Comparison of ENCODE assay signal across 11 cellular contexts in genomic region chr1:167927075-167927754, GRCh38. TPM values are rescaled to one million over a fixed set of nuclear protein-coding genes. Genes with fewer than 3 reads are reported as not detected.
A peak's percentile ranks its signal among the peaks of the same experiment; 100 is the strongest.
DNase-seq lines count a peak whose midpoint lies in the region; ATAC-seq and TF ChIP-seq lines count a peak whose summit lies in the region.
"Had no signal": no experiment of that assay in that cellular context is flagged by ENCODE, and none has a peak within 500 bp of the region (broad histone marks: within the 10 kb centered on the region; RNA-seq: fewer than 3 reads in every experiment).

No MANE protein-coding gene starts in this region.

- TF ChIP-seq CTCF in glutamatergic neuron (IDR thresholded peaks at IDR 0.05; ENCODE audit: partially characterized antibody, unreplicated experiment) (no peak), endothelial cell (IDR thresholded peaks at IDR 0.05; ENCODE audit: unreplicated experiment) (no peak)

- ATAC-seq in GM19395 (IDR thresholded peaks at IDR 0.05; ENCODE audit: unreplicated experiment) (peak; percentile 54), HG03175 (IDR thresholded peaks at IDR 0.05; ENCODE audit: unreplicated experiment) (peak; percentile 60)

- peak overlapping the region; percentile 70 for H3K27ac Mint-ChIP-seq in glutamatergic neuron (ENCODE audit: unreplicated experiment)
- H3K27ac Mint-ChIP-seq in endothelial cell (ENCODE audit: unreplicated experiment) = no peak overlapping the region
- H3K27ac Mint-ChIP-seq: naive B cell had no signal

- H3K9me3 Mint-ChIP-seq in glutamatergic neuron (ENCODE audit: unreplicated experiment) (no peaks in the 10 kb centered on the region), endothelial cell (ENCODE audit: unreplicated experiment) (no peaks in the 10 kb centered on the region)
- H3K9me3 Mint-ChIP-seq: naive B cell had no signal

- peaks cover 16% of the 10 kb centered on the region for H3K4me1 Mint-ChIP-seq in glutamatergic neuron (ENCODE audit: low read depth, unreplicated experiment)
- no peaks in the 10 kb centered on the region for H3K4me1 Mint-ChIP-seq in endothelial cell (ENCODE audit: unreplicated experiment)

- DNase-seq in glutamatergic neuron = no peak
- DNase-seq in endothelial cell (ENCODE audit: low spot score) = no peak
- DNase-seq in SJCRH30 = no peak
- DNase-seq in SK-N-DZ (ENCODE audit: low spot score) = no peak
- DNase-seq in CD1c-positive myeloid dendritic cell (ENCODE audit: extremely low spot score) = no peak
- DNase-seq: activated CD4-positive, CD25-positive, alpha-beta regulatory T cell treated with anti-CD3 and anti-CD28 coated beads, Interleukin-2, amount 50 U/mL, for 72 hours; GM23248; naive B cell; NCI-H524 had no signal

- 0 out of 2 replicates have a peak, but pooled peaks cover 3% of the 10 kb centered on the region for H3K36me3 ChIP-seq in SJCRH30

- H3K4me1 ChIP-seq in SJCRH30 = no peaks in the 10 kb centered on the region

- H3K27me3 Mint-ChIP-seq in glutamatergic neuron (ENCODE audit: unreplicated experiment) (no peaks in the 10 kb centered on the region), endothelial cell (ENCODE audit: unreplicated experiment) (no peaks in the 10 kb centered on the region)
- H3K27me3 Mint-ChIP-seq: naive B cell had no signal

- H3K27ac ChIP-seq in SJCRH30 = no peak overlapping the region
- H3K27ac ChIP-seq: GM23248 had no signal

- H3K27me3 ChIP-seq in SJCRH30 = no peaks in the 10 kb centered on the region

- peak overlapping the region; percentile 65 for H3K4me3 Mint-ChIP-seq in glutamatergic neuron (ENCODE audit: unreplicated experiment)
- no peak overlapping the region for H3K4me3 Mint-ChIP-seq in endothelial cell (ENCODE audit: unreplicated experiment)
- H3K4me3 Mint-ChIP-seq: naive B cell had no signal

- H3K9me3 ChIP-seq in SJCRH30 (replicated peaks) = no peaks in the 10 kb centered on the region

- H3K36me3 Mint-ChIP-seq in glutamatergic neuron (ENCODE audit: unreplicated experiment) (no peaks in the 10 kb centered on the region), endothelial cell (ENCODE audit: low read depth, unreplicated experiment) (no peaks in the 10 kb centered on the region)

- H3K4me3 ChIP-seq in SJCRH30 = no peak overlapping the region
- H3K4me3 ChIP-seq: GM23248 had no signal

RNA-seq across cellular contexts. Expression of gene DCAF6, which starts 9.3 kb away (rescaled TPM):
- 28.1 TPM for total RNA-seq in glutamatergic neuron (ENCODE audit: unreplicated experiment)
- total RNA-seq in endothelial cell (ENCODE audit: unreplicated experiment) = 21.0 TPM
- total RNA-seq in SJCRH30 (2014; rRNA removed; shearing (Covaris generic)) = 34.7 and 34.8 TPM in 2 replicates
- polyA plus RNA-seq in SK-N-DZ (2014; cell fraction: cytosol; rRNA removed) = 16.8 and 20.4 TPM in 2 replicates
- 12.6 and 18.7 TPM in 2 replicates for polyA plus RNA-seq in SK-N-DZ (2014; cell fraction: nucleus; rRNA removed)

RNA-seq across cellular contexts. Expression of gene MPC2, which starts 9.7 kb away (rescaled TPM):
- total RNA-seq in glutamatergic neuron (ENCODE audit: unreplicated experiment) (41.1 TPM), endothelial cell (ENCODE audit: unreplicated experiment) (33.7 TPM)
- 41.2 and 45.5 TPM in 2 replicates for total RNA-seq in SJCRH30 (2014; rRNA removed; shearing (Covaris generic))
- 34.7 and 37.4 TPM in 2 replicates for polyA plus RNA-seq in SK-N-DZ (2014; cell fraction: cytosol; rRNA removed)
- 20.6 and 29.8 TPM in 2 replicates for polyA plus RNA-seq in SK-N-DZ (2014; cell fraction: nucleus; rRNA removed)

RNA-seq across cellular contexts. Expression of gene ADCY10, which starts 13.3 kb away (rescaled TPM):
- 0.07 TPM for total RNA-seq in glutamatergic neuron (ENCODE audit: unreplicated experiment)
- total RNA-seq in endothelial cell (ENCODE audit: unreplicated experiment) = 0.31 TPM
- total RNA-seq in SJCRH30 (2014; rRNA removed; shearing (Covaris generic)) = 0.13 and 0.38 TPM in 2 replicates
- polyA plus RNA-seq in SK-N-DZ (2014; cell fraction: cytosol; rRNA removed) = not detected in 2 replicates
- polyA plus RNA-seq in SK-N-DZ (2014; cell fraction: nucleus; rRNA removed) = not detected in 2 replicates
